8 cellular contexts compared by ENCODE assay signal in the genomic region with DNA sequence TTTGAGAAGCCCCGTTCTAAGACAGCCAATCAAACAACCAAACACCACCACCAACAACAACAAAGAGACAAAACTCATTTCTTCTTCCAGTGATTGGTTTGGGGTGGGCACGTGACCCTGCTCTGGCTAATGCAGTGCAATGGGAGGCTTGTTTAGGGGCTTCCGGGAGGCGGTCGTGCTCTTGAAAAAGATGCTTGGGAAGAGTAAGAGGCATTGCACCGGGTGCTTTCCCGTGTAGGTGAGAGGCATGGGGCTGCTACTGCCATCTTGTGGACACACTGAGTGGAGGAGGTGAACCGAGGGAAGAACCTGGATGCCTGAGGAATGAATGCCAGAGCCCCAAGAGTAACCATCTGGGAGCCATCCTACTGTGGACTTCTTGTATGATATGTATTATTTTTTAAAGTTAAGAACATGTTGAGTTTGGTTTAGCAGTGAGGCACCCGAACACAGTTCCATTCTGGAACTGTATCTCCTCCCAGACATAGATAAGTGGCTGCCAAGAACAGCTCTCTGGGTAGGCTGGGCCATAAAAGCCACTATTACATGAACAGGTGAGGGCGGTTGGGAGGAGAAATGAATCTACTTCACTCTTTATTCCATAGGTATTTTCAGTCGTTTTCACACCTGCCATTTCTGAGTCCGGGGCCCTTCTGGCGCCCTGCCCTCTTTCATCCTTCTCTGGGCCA. TPM values are rescaled to one million over a fixed set of nuclear protein-coding genes. Genes with fewer than 3 reads are reported as not detected.
DNase-seq lines count a peak whose midpoint lies in the region; ATAC-seq and TF ChIP-seq lines count a peak whose summit lies in the region.

No MANE protein-coding gene starts in this region.

- H3K27ac ChIP-seq in esophagus muscularis mucosa (replicated peaks in 1 of 4) = no peak overlapping the region

- 49% methylated on average over 13 of the region's 13 CpGs for WGBS in esophagus muscularis mucosa

- TF ChIP-seq EP300 in esophagus muscularis mucosa (IDR thresholded peaks at IDR 0.05) = no peak

- no peak for TF ChIP-seq POLR2A in esophagus muscularis mucosa (IDR thresholded peaks at IDR 0.05; ENCODE audit: low read depth)

- CTCF ChIA-PET in activated B cell treated with CpG ODN at 0.5 μM for 24 hours (lab: Charles Lee) = interaction anchor here (0.8 to 2.6 kb wide), 15 partner anchors 18 to 252 kb away, joined by 3 to 12 read pairs (median 4); a partner anchor contains a TSS

- POLR2A ChIA-PET in activated B cell treated with CpG ODN at 0.5 μM for 24 hours (lab: Charles Lee) = interaction anchor here (0.6 to 5.4 kb wide), 16 partner anchors 11 to 193 kb away, joined by 3 to 39 read pairs (median 6); a partner anchor contains a TSS

- peak overlapping the region; percentile 21 for H3K4me3 Mint-ChIP-seq in activated B cell treated with CpG ODN at 0.5 μM for 24 hours
- no peak overlapping the region for H3K4me3 Mint-ChIP-seq in neural crest cell

- peaks cover 82% of the 10 kb centered on the region for H3K4me1 Mint-ChIP-seq in activated B cell treated with CpG ODN at 0.5 μM for 24 hours
- H3K4me1 Mint-ChIP-seq in neural crest cell = no peaks in the 10 kb centered on the region

- H3K36me3 ChIP-seq in esophagus muscularis mucosa = no peaks in the 10 kb centered on the region

- H3K27me3 Mint-ChIP-seq in activated B cell treated with CpG ODN at 0.5 μM for 24 hours (no peaks in the 10 kb centered on the region), neural crest cell (ENCODE audit: low read depth) (peaks cover 4% of the 10 kb centered on the region)

- ATAC-seq in HG02642 (IDR thresholded peaks at IDR 0.05; ENCODE audit: poor library complexity, unreplicated experiment) = peak; percentile 69
- ATAC-seq in activated B cell treated with CpG ODN at 0.5 μM for 24 hours (ENCODE audit: low read depth) = peak; percentile 51

- peaks cover 0 to 4% (median 0%) of the 10 kb centered on the region in 4 donors for H3K4me1 ChIP-seq in esophagus muscularis mucosa

- peaks cover 0 to 12% (median 0%) of the 10 kb centered on the region in 4 donors for H3K27me3 ChIP-seq in esophagus muscularis mucosa

- peak overlapping the region; percentile 89 for H3K27ac Mint-ChIP-seq in activated B cell treated with CpG ODN at 0.5 μM for 24 hours
- H3K27ac Mint-ChIP-seq in neural crest cell (ENCODE audit: unreplicated experiment) = no peak overlapping the region

- DNase-seq in AG08395 (ENCODE audit: low spot score) (peak; percentile 62), GM10266 (ENCODE audit: extremely low spot score) (peak; percentile 62), NCI-H1092 treated with DMSO at 0.1 percent for 48 hours (lab: John Stamatoyannopoulos, UW) (peak; percentile 10), activated B cell treated with CpG ODN at 0.5 μM for 24 hours (no peak), esophagus muscularis mucosa (ENCODE audit: extremely low spot score) (peak; percentile 85), neural crest cell (ENCODE audit: low read depth, low spot score) (peak; percentile 32)
- DNase-seq in effector CD4-positive, alpha-beta T cell = no peak

- peak; percentile 81 for TF ChIP-seq CTCF in GM10266 (IDR thresholded peaks at IDR 0.05; ENCODE audit: control insufficient read depth, insufficient read depth, low read depth, missing control alignments)
- no peak for TF ChIP-seq CTCF in activated B cell treated with CpG ODN at 0.5 μM for 24 hours (IDR thresholded peaks at IDR 0.05)
- peak; percentile 46 to 74 (median 55) for TF ChIP-seq CTCF in esophagus muscularis mucosa (IDR thresholded peaks at IDR 0.05)
- TF ChIP-seq CTCF in neural crest cell (conservative IDR thresholded peaks at IDR 0.05) = peak; percentile 70

- no peak overlapping the region for H3K4me3 ChIP-seq in esophagus muscularis mucosa

- H3K9me3 Mint-ChIP-seq in activated B cell treated with CpG ODN at 0.5 μM for 24 hours = no peaks in the 10 kb centered on the region
- peaks cover 4% of the 10 kb centered on the region for H3K9me3 Mint-ChIP-seq in neural crest cell

- H3K9me3 ChIP-seq in esophagus muscularis mucosa = no peaks in the 10 kb centered on the region

- H3K36me3 Mint-ChIP-seq in activated B cell treated with CpG ODN at 0.5 μM for 24 hours (ENCODE audit: low read depth) = no peaks in the 10 kb centered on the region
- peaks cover 6% of the 10 kb centered on the region for H3K36me3 Mint-ChIP-seq in neural crest cell (ENCODE audit: low read depth)

- intact Hi-C loops in activated B cell treated with CpG ODN at 0.5 μM for 24 hours (cut with micrococcal nuclease) (loop anchor here (1.0 to 2.0 kb wide), 9 partner anchors 12 to 248 kb away; a partner anchor contains a TSS), esophagus muscularis mucosa (cut with DNase I) (loop anchor here (2.0 kb wide), 1 partner anchor 251 kb away; no protein-coding TSS in a partner anchor)

RNA-seq across cellular contexts. Expression of a gene that starts 19.1 kb away (rescaled TPM):
- total RNA-seq in activated B cell treated with CpG ODN at 0.5 μM for 24 hours (324 and 336 TPM in 2 replicates), esophagus muscularis mucosa (1 to 10 TPM; 3.7 to 9.3 (median 5.4) TPM), neural crest cell (2.5 and 3.0 TPM in 2 replicates)

Comparison
In these comparisons a context has a peak if more than half of its experiments do, and no peak if none do; other contexts are left out.
1. DNase-seq: peak in AG08395 (single experiment), GM10266 (single experiment), NCI-H1092 treated with DMSO at 0.1 percent for 48 hours (single experiment), esophagus muscularis mucosa (single experiment) and neural crest cell (single experiment); none in activated B cell treated with CpG ODN at 0.5 μM for 24 hours (single experiment) and effector CD4-positive, alpha-beta T cell (single experiment).
2. RNA of a gene that starts 19.1 kb away (total RNA-seq): 324 to 336 TPM in activated B cell treated with CpG ODN at 0.5 μM for 24 hours; 3.7 to 9.3 TPM in esophagus muscularis mucosa and 2.5 to 3.0 TPM in neural crest cell; every median in the first group is over 10 times any median in the second.